ENCODE assay signal across 10 cellular contexts in genomic region chr20:50518270-50518721, GRCh38. TPM values are rescaled to one million over a fixed set of nuclear protein-coding genes. Genes with fewer than 3 reads are reported as not detected.
DNase-seq lines count a peak whose midpoint lies in the region; ATAC-seq and TF ChIP-seq lines count a peak whose summit lies in the region.
"Had no signal": no experiment of that assay in that cellular context is flagged by ENCODE, and none has a peak within 500 bp of the region (broad histone marks: within the 10 kb centered on the region; RNA-seq: fewer than 3 reads in every experiment).

No MANE protein-coding gene starts in this region.

- WGBS in ectodermal cell, 2 experiments, result 93 to 94% methylated on average over 3 to 4 of the region's 4 CpGs

- H3K36me3 ChIP-seq in DND-41 (ENCODE audit: insufficient read depth, low read length) (peaks cover 13% of the 10 kb centered on the region; the same call in 1 of the 2 replicates), ectodermal cell (ENCODE audit: control insufficient read depth, insufficient read depth, low read length) (no peaks in the 10 kb centered on the region), osteoblast (ENCODE audit: insufficient read depth, low read length) (no peaks in the 10 kb centered on the region)
- H3K36me3 ChIP-seq: tibial nerve had no signal

- DNase-seq in DND-41 (no peak), RPMI7951 (ENCODE audit: low read depth) (peak; percentile 69), osteoblast (ENCODE audit: insufficient read length, low spot score, missing footprints) (no peak), NCI-H1105 (lab: John Stamatoyannopoulos, UW) (no peak), SHP77 treated with DMSO at 0.1 percent for 48 hours (lab: John Stamatoyannopoulos, UW) (no peak)
- DNase-seq: Right ventricle myocardium superior had no signal

- 0 out of 2 replicates have a peak overlapping the region, but pooled peaks have one; percentile 15 for H3K27ac ChIP-seq in DND-41 (ENCODE audit: low read length)
- H3K27ac ChIP-seq in ectodermal cell (ENCODE audit: insufficient read depth, low read depth, low read length, poor library complexity, severe bottlenecking), result peak overlapping the region; percentile 23
- H3K27ac ChIP-seq in osteoblast (ENCODE audit: low read depth, low read length), result peak overlapping the region; percentile 81

- TF ChIP-seq CTCF in DND-41 (IDR thresholded peaks at IDR 0.05; ENCODE audit: borderline replicate concordance, extremely low read depth, low read length, poor library complexity, severe bottlenecking) (no peak), osteoblast (IDR thresholded peaks at IDR 0.05; ENCODE audit: extremely low read depth, low read depth, low read length) (no peak)

- H3K4me3 ChIP-seq in DND-41 (ENCODE audit: low read depth in 1 of 2, low read length in 2 of 2) (no peak overlapping the region), ectodermal cell (ENCODE audit: insufficient read depth, low read depth, low read length) (no peak overlapping the region), osteoblast (ENCODE audit: insufficient read depth, low read length) (peak overlapping the region; percentile 50)
- H3K4me3 ChIP-seq: tibial nerve had no signal

- H3K4me1 ChIP-seq in DND-41 (ENCODE audit: insufficient read depth, low read length) (peaks cover 69% of the 10 kb centered on the region), ectodermal cell (ENCODE audit: control insufficient read depth, insufficient read depth, low read length) (no peaks in the 10 kb centered on the region), osteoblast (ENCODE audit: insufficient read depth, low read length) (peaks cover 76% of the 10 kb centered on the region)

- H3K4me2 ChIP-seq in DND-41 (ENCODE audit: insufficient read depth, low read length) (no peak overlapping the region), osteoblast (ENCODE audit: insufficient read depth, low read length) (peak overlapping the region; percentile 80)

- H4K20me1 ChIP-seq in DND-41 (ENCODE audit: insufficient read depth, low read length), result peaks cover 79% of the 10 kb centered on the region
- peaks cover 40% of the 10 kb centered on the region for H4K20me1 ChIP-seq in osteoblast (ENCODE audit: insufficient read depth, low read length)

- H2AFZ ChIP-seq in DND-41 (ENCODE audit: low read depth, low read length) (no peak overlapping the region), osteoblast (ENCODE audit: low read length) (no peak overlapping the region)

- no peak overlapping the region for H3K9ac ChIP-seq in DND-41 (ENCODE audit: low read depth, low read length)

- ATAC-seq in DND-41 (ENCODE audit: insufficient read depth, low read depth) (no peak), HG02571 (IDR thresholded peaks at IDR 0.05; ENCODE audit: unreplicated experiment) (no peak), GM18867 (IDR thresholded peaks at IDR 0.05; ENCODE audit: unreplicated experiment) (no peak)

- H3K79me2 ChIP-seq in DND-41 (ENCODE audit: insufficient read depth, low read length) (peaks cover 96% of the 10 kb centered on the region), osteoblast (ENCODE audit: insufficient read depth, low read length) (peaks cover 99% of the 10 kb centered on the region)

- H3K9me3 ChIP-seq in DND-41 (ENCODE audit: insufficient read depth, low read length, severe bottlenecking), result no peaks in the 10 kb centered on the region
- H3K9me3 ChIP-seq in ectodermal cell (ENCODE audit: control insufficient read depth, low read length), result no peaks in the 10 kb centered on the region
- H3K9me3 ChIP-seq in osteoblast (ENCODE audit: low read depth, low read length), result no peaks in the 10 kb centered on the region
- H3K9me3 ChIP-seq: tibial nerve had no signal

- H3K27me3 ChIP-seq in DND-41 (ENCODE audit: insufficient read depth, low read length, poor library complexity) (no peaks in the 10 kb centered on the region), ectodermal cell (ENCODE audit: control insufficient read depth, insufficient read depth, low read length, poor library complexity, severe bottlenecking) (no peaks in the 10 kb centered on the region), osteoblast (ENCODE audit: insufficient read depth, low read length) (no peaks in the 10 kb centered on the region)
- H3K27me3 ChIP-seq: tibial nerve had no signal

RNA-seq across cellular contexts. Expression of gene PTPN1, which starts 8.1 kb away (rescaled TPM):
- 42.1 and 42.2 TPM in 2 replicates for total RNA-seq in RPMI7951 (2014; rRNA removed; shearing (Covaris generic))
- polyA plus RNA-seq in ectodermal cell (2013, experiment 1 of 4), result 48.6 TPM
- 51.5 TPM for polyA plus RNA-seq in ectodermal cell (2013, experiment 2 of 4)
- 34.0 TPM for polyA plus RNA-seq in ectodermal cell (2013, experiment 3 of 4)
- 39.2 TPM for polyA plus RNA-seq in ectodermal cell (2013, experiment 4 of 4)
- 27.4 and 28.6 TPM in 2 replicates for total RNA-seq in osteoblast

Comparison
In these comparisons a context has a peak if more than half of its experiments do, and no peak if none do; other contexts are left out.
1. H3K27ac ChIP-seq: peak in every context shown above with its lines; median percentile 81 in osteoblast; 23 in ectodermal cell; 15 in DND-41.